Comparison of ENCODE assay signal across 14 cellular contexts in genomic region chr10:72226418-72227027, GRCh38. TPM values are rescaled to one million over a fixed set of nuclear protein-coding genes. Genes with fewer than 3 reads are reported as not detected.
DNase-seq lines count a peak whose midpoint lies in the region; ATAC-seq and TF ChIP-seq lines count a peak whose summit lies in the region.
"Had no signal": no experiment of that assay in that cellular context is flagged by ENCODE, and none has a peak within 500 bp of the region (broad histone marks: within the 10 kb centered on the region; RNA-seq: fewer than 3 reads in every experiment).

No MANE protein-coding gene starts in this region.

- TF ChIP-seq CTCF in tibial artery (IDR thresholded peaks at IDR 0.05) = no peak
- no peak for TF ChIP-seq CTCF in Calu3 (IDR thresholded peaks at IDR 0.05; ENCODE audit: unreplicated experiment)

- BruUV-seq in Calu3 (replicated peaks; lab: Mats Ljungman, UMichigan) = no TSS peak

- H3K27me3 ChIP-seq in tibial artery = no peaks in the 10 kb centered on the region
- H3K27me3 ChIP-seq: left lung, suprapubic skin had no signal

- peak overlapping the region; percentile 79 to 92 for H3K27ac ChIP-seq in tibial artery
- H3K27ac ChIP-seq: left lung, suprapubic skin had no signal

- no peak overlapping the region for H3K4me3 ChIP-seq in tibial artery
- H3K4me3 ChIP-seq: left lung, suprapubic skin had no signal

- no peaks in the 10 kb centered on the region for H3K9me3 Mint-ChIP-seq in T-cell
- H3K9me3 Mint-ChIP-seq in immature natural killer cell = no peaks in the 10 kb centered on the region
- H3K9me3 Mint-ChIP-seq in Calu3 (ENCODE audit: low read depth, unreplicated experiment) = no peaks in the 10 kb centered on the region

- H3K4me3 Mint-ChIP-seq in T-cell = peak overlapping the region in 1 of 3 donors; percentile 19
- no peak overlapping the region for H3K4me3 Mint-ChIP-seq in immature natural killer cell
- H3K4me3 Mint-ChIP-seq in Calu3 (ENCODE audit: low read depth, unreplicated experiment) = no peak overlapping the region

- CTCF ChIA-PET in T-cell (lab: Charles Lee) = interaction anchor here (0.6 to 1.1 kb wide), 5 partner anchors 10 to 99 kb away, joined by 3 to 5 read pairs (median 3); no protein-coding TSS in a partner anchor
- CTCF ChIA-PET in Calu3 (lab: Charles Lee) = interaction anchor here (0.6 to 0.7 kb wide), 2 partner anchors 21 to 174 kb away, joined by 3 read pairs; no protein-coding TSS in a partner anchor

- ATAC-seq in T-cell (replicated peaks in 1 of 4) = no peak
- ATAC-seq in HG03135 (IDR thresholded peaks at IDR 0.05; ENCODE audit: unreplicated experiment) = no peak
- ATAC-seq: left lung had no signal

- peaks cover 0 to 89% (median 47%) of the 10 kb centered on the region in 4 donors for H3K4me1 ChIP-seq in tibial artery

- no peaks in the 10 kb centered on the region for H3K9me3 ChIP-seq in tibial artery
- H3K9me3 ChIP-seq: left lung, suprapubic skin had no signal

- peaks cover 59 to 62% (median 60%) of the 10 kb centered on the region in 3 donors for H3K4me1 Mint-ChIP-seq in T-cell
- peaks cover 30 to 47% of the 10 kb centered on the region in 2 donors for H3K4me1 Mint-ChIP-seq in immature natural killer cell
- peaks cover 14% of the 10 kb centered on the region for H3K4me1 Mint-ChIP-seq in Calu3 (ENCODE audit: low read depth, unreplicated experiment)

- peaks cover 23 to 35% (median 34%) of the 10 kb centered on the region in 3 donors for H3K36me3 ChIP-seq in tibial artery

- POLR2A ChIA-PET in T-cell (lab: Charles Lee) = no interaction called here

- H3K27ac Mint-ChIP-seq in T-cell (peak overlapping the region; percentile 52 to 78), immature natural killer cell (peak overlapping the region in 5 of 6 donors; percentile 4 to 60 (median 50)), Calu3 (ENCODE audit: unreplicated experiment) (no peak overlapping the region)

- intact Hi-C loops in tibial artery (cut with DNase I; ENCODE audit: low total_unique reads) = no loop called here
- intact Hi-C loops in Calu3 (cut with micrococcal nuclease; ENCODE audit: unreplicated experiment) = no loop called here

- H3K27me3 Mint-ChIP-seq in T-cell (no peaks in the 10 kb centered on the region), immature natural killer cell (ENCODE audit: low read depth in 3 of 3) (no peaks in the 10 kb centered on the region), Calu3 (ENCODE audit: unreplicated experiment) (no peaks in the 10 kb centered on the region)

- H3K36me3 Mint-ChIP-seq in T-cell (peaks cover 12% of the 10 kb centered on the region), immature natural killer cell (peaks cover 8 to 20% (median 17%) of the 10 kb centered on the region in 3 donors), Calu3 (ENCODE audit: insufficient read depth, unreplicated experiment) (peaks cover 66% of the 10 kb centered on the region)

- peak; percentile 17 for DNase-seq in activated effector memory CD4-positive, alpha-beta T cell treated with anti-CD3 and anti-CD28 coated beads, Interleukin-2, amount 50 U/mL, for 16 hours
- DNase-seq in activated effector memory CD4-positive, alpha-beta T cell treated with Interleukin-2 at 50 U/mL for 16 hours = no peak
- DNase-seq in T-cell (no peak), immature natural killer cell (no peak), tibial artery (peak in 1 of 2 donors; percentile 32), Calu3 (no peak), SW480 (ENCODE audit: low spot score) (no peak)
- DNase-seq: effector CD8-positive, alpha-beta T cell; left lung; NCI-H1417 treated with DMSO at 0.1 percent for 48 hours; NCI-H345; stimulated activated CD4-positive, alpha-beta T cell treated with anti-CD3 and anti-CD28 coated beads, Interleukin-15, amount 100 ng/mL, for 24 hours had no signal

RNA-seq across cellular contexts. Expression of gene ASCC1, which starts 10.4 kb away (rescaled TPM):
- total RNA-seq in T-cell (10 to 100 TPM; 15.7 to 24.1 (median 21.7) TPM), Calu3 (2022) (51.3 and 59.3 TPM in 2 replicates)
- 10 to 100 TPM; 36.9 to 57.6 (median 40.5) TPM for polyA plus RNA-seq in immature natural killer cell

RNA-seq across cellular contexts. Expression of gene ANAPC16, which starts 10.7 kb away (rescaled TPM):
- total RNA-seq in T-cell (100 to 1,000 TPM in 3 of 5 donors, 10 to 100 TPM in 2; 97.9 to 119 (median 106) TPM), Calu3 (2022) (118 and 119 TPM in 2 replicates)
- polyA plus RNA-seq in immature natural killer cell = 100 to 1,000 TPM; 291 to 366 (median 328) TPM

RNA-seq across cellular contexts. Expression of gene DDIT4, which starts 47.2 kb away (rescaled TPM):
- total RNA-seq in T-cell = 100 to 1,000 TPM in 2 of 5 donors, 10 to 100 TPM in 3; 39.9 to 326 (median 52.1) TPM
- polyA plus RNA-seq in immature natural killer cell = 100 to 1,000 TPM; 437 to 876 (median 450) TPM
- total RNA-seq in Calu3 (2022) = 294 and 326 TPM in 2 replicates
